1 cellular context compared by ENCODE assay signal in genomic region chr14:36588788-36589187, GRCh38.
TF ChIP-seq lines count a peak whose summit lies in the region.

No MANE protein-coding gene starts in this region.

TF ChIP-seq in H1, 55 proteins besides CTCF, POLR2A, EP300 and RAD21:
- peak; percentile 76 for TF ChIP-seq RNF2 (IDR thresholded peaks at IDR 0.05; ENCODE audit: borderline replicate concordance, low read depth, low read length, missing control alignments, poor library complexity, severe bottlenecking)
- TF ChIP-seq RBBP5 (IDR thresholded peaks at IDR 0.05; ENCODE audit: borderline replicate concordance, low read depth, low read length) = no peak
- peak; percentile 17 for TF ChIP-seq EZH2 (IDR thresholded peaks at IDR 0.05; ENCODE audit: low read depth, low read length, severe bottlenecking)
